2 cellular contexts compared by ENCODE assay signal in genomic region chr12:23236056-23236455, GRCh38.
TF ChIP-seq lines count a peak whose summit lies in the region.

No MANE protein-coding gene starts in this region.

TF ChIP-seq in HepG2, 621 proteins besides CTCF, POLR2A, EP300 and RAD21:
- TF ChIP-seq ZMYM4 (CRISPR knock-in tag; IDR thresholded peaks at IDR 0.05) (no peak), ARID5B (CRISPR knock-in tag; IDR thresholded peaks at IDR 0.05) (peak; percentile 38; the same call in 1 of the 2 replicates), ZNF691 (CRISPR knock-in tag; IDR thresholded peaks at IDR 0.05; ENCODE audit: borderline replicate concordance, low read depth) (no peak), PAXIP1 (CRISPR knock-in tag; conservative IDR thresholded peaks at IDR 0.05) (0 out of 2 replicates have a peak, but pooled peaks have one; percentile 47), MYPOP (CRISPR knock-in tag; IDR thresholded peaks at IDR 0.05) (no peak), HNF4A (CRISPR knock-in tag; IDR thresholded peaks at IDR 0.05) (peak; percentile 66)

TF ChIP-seq in H1, 55 proteins besides CTCF, POLR2A, EP300 and RAD21:
- no peak for TF ChIP-seq SIX5 (IDR thresholded peaks at IDR 0.05; ENCODE audit: low read depth, low read length)
- TF ChIP-seq CBX8 (IDR thresholded peaks at IDR 0.05; ENCODE audit: borderline replicate concordance, low read depth, low read length), result no peak
- no peak for TF ChIP-seq BCL11A (IDR thresholded peaks at IDR 0.05; ENCODE audit: low read depth in 2 of 2, low read length in 2 of 2)
- no peak for TF ChIP-seq RFX5 (IDR thresholded peaks at IDR 0.05; ENCODE audit: borderline replicate concordance, low read depth, low read length)
- TF ChIP-seq MAX (IDR thresholded peaks at IDR 0.05), result no peak
- no peak for TF ChIP-seq BRCA1 (IDR thresholded peaks at IDR 0.05; ENCODE audit: low read depth, low read length)
- no peak for TF ChIP-seq SP2 (IDR thresholded peaks at IDR 0.05; ENCODE audit: low read length)
- no peak for TF ChIP-seq TAF1 (IDR thresholded peaks at IDR 0.05; ENCODE audit: low read depth, low read length)
- TF ChIP-seq KDM5A (IDR thresholded peaks at IDR 0.05; ENCODE audit: low read length), result no peak
- TF ChIP-seq KDM4A (IDR thresholded peaks at IDR 0.05; ENCODE audit: low read depth, low read length, severe bottlenecking), result no peak
- no peak for TF ChIP-seq SRF (IDR thresholded peaks at IDR 0.05; ENCODE audit: low read depth, low read length)
- TF ChIP-seq NANOG (IDR thresholded peaks at IDR 0.05; ENCODE audit: insufficient read depth, low read depth, low read length, poor library complexity, severe bottlenecking), result no peak
- TF ChIP-seq TAF7 (optimal IDR thresholded peaks at IDR 0.05; ENCODE audit: borderline replicate concordance, low read depth, low read length), result no peak
- TF ChIP-seq KDM1A (IDR thresholded peaks at IDR 0.05; ENCODE audit: borderline replicate concordance, low read length), result no peak
- no peak for TF ChIP-seq NRF1 (IDR thresholded peaks at IDR 0.05; ENCODE audit: low read depth, low read length)
- TF ChIP-seq POU5F1 (IDR thresholded peaks at IDR 0.05; ENCODE audit: low read depth, low read length), result no peak
- no peak for TF ChIP-seq CREB1 (IDR thresholded peaks at IDR 0.05)
- no peak for TF ChIP-seq CHD1 (IDR thresholded peaks at IDR 0.05; ENCODE audit: low read depth, low read length)
- no peak for TF ChIP-seq JUN (IDR thresholded peaks at IDR 0.05; ENCODE audit: low read depth, low read length)
